Comparison of ENCODE assay signal across 11 cellular contexts in genomic region chr12:110304061-110304551, GRCh38. TPM values are rescaled to one million over a fixed set of nuclear protein-coding genes. Genes with fewer than 3 reads are reported as not detected.
A peak's percentile ranks its signal among the peaks of the same experiment; 100 is the strongest.
DNase-seq lines count a peak whose midpoint lies in the region; ATAC-seq and TF ChIP-seq lines count a peak whose summit lies in the region.
"Had no signal": no experiment of that assay in that cellular context is flagged by ENCODE, and none has a peak within 500 bp of the region (broad histone marks: within the 10 kb centered on the region; RNA-seq: fewer than 3 reads in every experiment).

No MANE protein-coding gene starts in this region.

- H3K79me2 ChIP-seq in HCT116 (ENCODE audit: insufficient read depth, low read length): peaks cover 99% of the 10 kb centered on the region

- RAD21 ChIA-PET in HCT116 (lab: Charles Lee; ENCODE audit: low non-redundant PET in 1 of 2, low total read pairs in 2 of 2, uncharacterized antibody in 2 of 2, unreplicated experiment in 2 of 2): no interaction called here

- TF ChIP-seq POLR2A in HCT116 (IDR thresholded peaks at IDR 0.05; ENCODE audit: borderline replicate concordance, extremely low read depth, insufficient read depth, insufficient read length): no peak
- TF ChIP-seq POLR2A in gastrocnemius medialis (IDR thresholded peaks at IDR 0.05): no peak
- TF ChIP-seq POLR2A in erythroblast (IDR thresholded peaks at IDR 0.05; ENCODE audit: low read length): no peak

- no peak for TF ChIP-seq RAD21 in HCT116 (IDR thresholded peaks at IDR 0.05; ENCODE audit: low read depth)

- POLR2A ChIA-PET in HCT116 (lab: Charles Lee) (no interaction called here), WTC11 (lab: Charles Lee) (interaction anchor here (0.6 kb wide), 1 partner anchor 21 kb away, joined by 5 read pairs; no protein-coding TSS in a partner anchor)

- CTCF ChIA-PET in HCT116 (lab: Charles Lee): no interaction called here
- CTCF ChIA-PET in WTC11 (lab: Charles Lee): no interaction called here

- H3K9me3 ChIP-seq in HCT116 (ENCODE audit: control insufficient read depth in 1 of 2, insufficient read depth in 1 of 2, low read depth in 1 of 2, low read length in 2 of 2): no peaks in the 10 kb centered on the region
- H3K9me3 ChIP-seq in gastrocnemius medialis: no peaks in the 10 kb centered on the region
- no peaks in the 10 kb centered on the region for H3K9me3 ChIP-seq in colonic mucosa

- H3K9me2 ChIP-seq in HCT116 (ENCODE audit: insufficient read depth): no peaks in the 10 kb centered on the region

- H3K4me1 Mint-ChIP-seq in WTC11: peaks cover 13% of the 10 kb centered on the region
- H3K4me1 Mint-ChIP-seq in activated T-helper 2 cell treated with anti-CD3 and anti-CD28 coated beads, Interferon-gamma antibody, Interleukin-2, Interleukin-4, amounts not matched to agents 10 μg/mL and 5 μg/mL and 100 μg/mL, durations not matched to agents 14 hours and 24 hours and 36 hours (ENCODE audit: low read depth): peaks cover 53% of the 10 kb centered on the region

- H2AFZ ChIP-seq in HCT116 (ENCODE audit: low read depth, low read length, poor library complexity, severe bottlenecking): no peak overlapping the region

- H3K4me3 Mint-ChIP-seq in WTC11: no peak overlapping the region
- H3K4me3 Mint-ChIP-seq in activated T-helper 2 cell treated with anti-CD3 and anti-CD28 coated beads, Interferon-gamma antibody, Interleukin-2, Interleukin-4, amounts not matched to agents 10 μg/mL and 5 μg/mL and 100 μg/mL, durations not matched to agents 14 hours and 24 hours and 36 hours (ENCODE audit: low read depth): no peak overlapping the region
- H3K4me3 Mint-ChIP-seq: IgD-negative memory B cell had no signal

- H3K27ac ChIP-seq in HCT116 (ENCODE audit: low read depth, low read length) (no peak overlapping the region), epithelial cell of prostate (peak overlapping the region; percentile 98), gastrocnemius medialis (peak overlapping the region; percentile 30 to 97 (median 92)), colonic mucosa (no peak overlapping the region)

- in situ Hi-C loops in gastrocnemius medialis (cut with MboI; ENCODE audit: low sequenced_read_pairs in 4 of 4): no loop called here

- no peaks in the 10 kb centered on the region for H3K9me3 Mint-ChIP-seq in WTC11
- H3K9me3 Mint-ChIP-seq in activated T-helper 2 cell treated with anti-CD3 and anti-CD28 coated beads, Interferon-gamma antibody, Interleukin-2, Interleukin-4, amounts not matched to agents 10 μg/mL and 5 μg/mL and 100 μg/mL, durations not matched to agents 14 hours and 24 hours and 36 hours: no peaks in the 10 kb centered on the region
- H3K9me3 Mint-ChIP-seq: IgD-negative memory B cell had no signal

- TF ChIP-seq CTCF in HCT116 (IDR thresholded peaks at IDR 0.05 in 2 of 3, conservative IDR thresholded peaks at IDR 0.05 in 1 of 3; ENCODE audit: borderline replicate concordance in 1 of 3, insufficient read depth in 1 of 3, low read depth in 2 of 3, low read length in 2 of 3): no peak
- TF ChIP-seq CTCF in WTC11 (IDR thresholded peaks at IDR 0.05): no peak
- TF ChIP-seq CTCF in gastrocnemius medialis (IDR thresholded peaks at IDR 0.05 in 4 of 5, conservative IDR thresholded peaks at IDR 0.05 in 1 of 5): no peak
- TF ChIP-seq CTCF in colonic mucosa (IDR thresholded peaks at IDR 0.05): no peak

- H3K4me1 ChIP-seq in HCT116 (ENCODE audit: control insufficient read depth in 1 of 2, insufficient read depth in 2 of 2, low read length in 2 of 2) (0 out of 4 replicates have a peak, but pooled peaks cover 0 to 2% of the 10 kb centered on the region in 2 experiments), gastrocnemius medialis (peaks cover 56 to 77% of the 10 kb centered on the region in 2 donors), colonic mucosa (no peaks in the 10 kb centered on the region)

- H3K4me3 ChIP-seq in HCT116 (replicated peaks in 1 of 2; ENCODE audit: low read depth in 1 of 2, low read length in 2 of 2): no peak overlapping the region
- H3K4me3 ChIP-seq in gastrocnemius medialis: peak overlapping the region in 1 of 4 donors; percentile 2
- no peak overlapping the region for H3K4me3 ChIP-seq in colonic mucosa

- H3K9ac ChIP-seq in HCT116 (ENCODE audit: low read length) (no peak overlapping the region), colonic mucosa (ENCODE audit: low read depth in 2 of 2, low read length in 2 of 2) (no peak overlapping the region)

- BruUV-seq in HCT116 (replicated peaks; lab: Mats Ljungman, UMichigan): TSS peak; percentile 2

- H3K36me3 ChIP-seq in HCT116 (ENCODE audit: control insufficient read depth in 1 of 2, insufficient read depth in 2 of 2, low read length in 2 of 2): peaks cover 25 to 54% of the 10 kb centered on the region in 2 experiments
- H3K36me3 ChIP-seq in gastrocnemius medialis: peaks cover 0 to 25% of the 10 kb centered on the region in 2 donors
- H3K36me3 ChIP-seq in colonic mucosa: peaks cover 10% of the 10 kb centered on the region

- intact Hi-C loops in HCT116 (cut with micrococcal nuclease): no loop called here
- intact Hi-C loops in gastrocnemius medialis (cut with DNase I; ENCODE audit: low total_unique reads): no loop called here
- intact Hi-C loops in activated T-helper 2 cell treated with anti-CD3 and anti-CD28 coated beads, Interferon-gamma antibody, Interleukin-2, Interleukin-4, amounts not matched to agents 10 μg/mL and 5 μg/mL and 100 μg/mL, durations not matched to agents 14 hours and 24 hours and 36 hours (cut with micrococcal nuclease): no loop called here
- intact Hi-C loops in colonic mucosa (cut with DNase I): no loop called here

- H3K27me3 Mint-ChIP-seq in WTC11 (ENCODE audit: low read depth): no peaks in the 10 kb centered on the region
- H3K27me3 Mint-ChIP-seq in activated T-helper 2 cell treated with anti-CD3 and anti-CD28 coated beads, Interferon-gamma antibody, Interleukin-2, Interleukin-4, amounts not matched to agents 10 μg/mL and 5 μg/mL and 100 μg/mL, durations not matched to agents 14 hours and 24 hours and 36 hours (ENCODE audit: low read depth): no peaks in the 10 kb centered on the region
- H3K27me3 Mint-ChIP-seq: IgD-negative memory B cell had no signal

- H3K27ac Mint-ChIP-seq in WTC11: peak overlapping the region; percentile 77
- H3K27ac Mint-ChIP-seq in activated T-helper 2 cell treated with anti-CD3 and anti-CD28 coated beads, Interferon-gamma antibody, Interleukin-2, Interleukin-4, amounts not matched to agents 10 μg/mL and 5 μg/mL and 100 μg/mL, durations not matched to agents 14 hours and 24 hours and 36 hours: no peak overlapping the region

- no peak overlapping the region for H3K4me2 ChIP-seq in HCT116 (ENCODE audit: low read length)

- DNase-seq in HCT116 (ENCODE audit: low read depth, low spot score): no peak
- DNase-seq in WTC11 (ENCODE audit: low spot score): no peak
- peak; percentile 72 for DNase-seq in epithelial cell of prostate (ENCODE audit: low read depth, low spot score)
- DNase-seq in gastrocnemius medialis: no peak
- DNase-seq in erythroblast (lab: John Stamatoyannopoulos, UW): no peak
- DNase-seq in activated T-helper 2 cell treated with anti-CD3 and anti-CD28 coated beads, Interferon-gamma antibody, Interleukin-2, Interleukin-4, amounts not matched to agents 10 μg/mL and 5 μg/mL and 100 μg/mL, durations not matched to agents 14 hours and 24 hours and 36 hours (ENCODE audit: low spot score): no peak
- DNase-seq in colonic mucosa: no peak
- no peak for DNase-seq in SKM-1 (lab: John Stamatoyannopoulos, UW; ENCODE audit: unreplicated experiment)
- DNase-seq: GDM1, NCI-H2029 had no signal

- peaks cover 60% of the 10 kb centered on the region for H3K36me3 Mint-ChIP-seq in WTC11
- peaks cover 69% of the 10 kb centered on the region for H3K36me3 Mint-ChIP-seq in activated T-helper 2 cell treated with anti-CD3 and anti-CD28 coated beads, Interferon-gamma antibody, Interleukin-2, Interleukin-4, amounts not matched to agents 10 μg/mL and 5 μg/mL and 100 μg/mL, durations not matched to agents 14 hours and 24 hours and 36 hours (ENCODE audit: low read depth)

- H3K27me3 ChIP-seq in HCT116 (ENCODE audit: insufficient read depth, low read length) (no peaks in the 10 kb centered on the region), gastrocnemius medialis (no peaks in the 10 kb centered on the region), colonic mucosa (no peaks in the 10 kb centered on the region)

- H4K20me1 ChIP-seq in HCT116 (ENCODE audit: insufficient read depth): peaks cover 51% of the 10 kb centered on the region; the same call in 1 of the 2 replicates

- ATAC-seq in HCT116 (no peak), WTC11 (no peak), gastrocnemius medialis (no peak)

TF ChIP-seq in HCT116, 20 proteins besides CTCF, POLR2A, EP300 and RAD21 (continues in another document):
- TF ChIP-seq ATF3 (IDR thresholded peaks at IDR 0.05) (no peak), SRF (IDR thresholded peaks at IDR 0.05; ENCODE audit: low read depth) (no peak), SIN3A (IDR thresholded peaks at IDR 0.05; ENCODE audit: low read depth) (no peak), JUND (IDR thresholded peaks at IDR 0.05) (no peak)

TF ChIP-seq in WTC11, 78 proteins besides CTCF, POLR2A, EP300 and RAD21 (continues in another document):
- no peak for TF ChIP-seq NR3C1 (CRISPR knock-in tag; conservative IDR thresholded peaks at IDR 0.05; ENCODE audit: low read depth)
- no peak for TF ChIP-seq ATF2 (CRISPR knock-in tag; IDR thresholded peaks at IDR 0.05; ENCODE audit: borderline replicate concordance, low read depth)

RNA-seq across cellular contexts. Expression of gene ATP2A2, which starts 23.1 kb away (rescaled TPM):
- 239 TPM for total RNA-seq in HCT116 (2021; ENCODE audit: unreplicated experiment)
- polyA plus RNA-seq in HCT116 (2012): 146 and 151 TPM in 2 replicates
- total RNA-seq in WTC11 (2021): 216 to 239 TPM (median 216 TPM) in 3 replicates
- 1,000 to 10,000 TPM in 2 of 4 donors, 100 to 1,000 TPM in 2; 788 to 1,983 (median 1,302) TPM for total RNA-seq in gastrocnemius medialis
- 213 and 219 TPM in 2 replicates for total RNA-seq in activated T-helper 2 cell treated with anti-CD3 and anti-CD28 coated beads, Interferon-gamma antibody, Interleukin-2, Interleukin-4, amounts not matched to agents 10 μg/mL and 5 μg/mL and 100 μg/mL, durations not matched to agents 14 hours and 24 hours and 36 hours
- total RNA-seq in colonic mucosa: 100 to 1,000 TPM; 248 to 311 TPM

Comparison
In these comparisons a context has a peak if more than half of its experiments do, and no peak if none do; other contexts are left out.
1. H3K27ac ChIP-seq: peak in epithelial cell of prostate (single experiment) and gastrocnemius medialis (4 of 4); none in HCT116 (single experiment) and colonic mucosa (single experiment).